9 cellular contexts compared by ENCODE assay signal in genomic region chr16:22206847-22207714, GRCh38. TPM values are rescaled to one million over a fixed set of nuclear protein-coding genes. Genes with fewer than 3 reads are reported as not detected.
DNase-seq lines count a peak whose midpoint lies in the region; ATAC-seq and TF ChIP-seq lines count a peak whose summit lies in the region.
"Had no signal": no experiment of that assay in that cellular context is flagged by ENCODE, and none has a peak within 500 bp of the region (broad histone marks: within the 10 kb centered on the region; RNA-seq: fewer than 3 reads in every experiment).

No MANE protein-coding gene starts in this region.

- H4K20me1 ChIP-seq in hepatocyte (ENCODE audit: insufficient read depth, poor library complexity, severe bottlenecking), result peaks cover 25% of the 10 kb centered on the region

- H3K27ac ChIP-seq in hepatocyte, result peak overlapping the region; percentile 81

- H3K4me2 ChIP-seq in hepatocyte, result peak overlapping the region; percentile 94

- peak overlapping the region; percentile 96 for H3K4me3 ChIP-seq in hepatocyte

- no peaks in the 10 kb centered on the region for H3K36me3 ChIP-seq in hepatocyte (replicated peaks; ENCODE audit: insufficient read depth, low read depth)

- H3K79me2 ChIP-seq in hepatocyte, result peaks cover 55% of the 10 kb centered on the region

- peak overlapping the region; percentile 76 for H2AFZ ChIP-seq in hepatocyte

- ATAC-seq in GM21576 (IDR thresholded peaks at IDR 0.05; ENCODE audit: unreplicated experiment), result peak; percentile 38

- WGBS in hepatocyte (ENCODE audit: low lambda C conversion rate, missing lambda C conversion rate), result 20% methylated on average over 32 of the region's 35 CpGs

- TF ChIP-seq CTCF in hepatocyte (IDR thresholded peaks at IDR 0.05; ENCODE audit: poor library complexity), result no peak

- peak; percentile 64 for DNase-seq in COR-L47 (lab: John Stamatoyannopoulos, UW)
- peak; percentile 69 for DNase-seq in M059J (ENCODE audit: low read depth)
- DNase-seq in T-helper 2 cell, result peak; percentile 24 to 54 (median 46)
- DNase-seq in astrocyte of the hippocampus (ENCODE audit: low read depth, low spot score), result peak; percentile 88
- peak; percentile 69 for DNase-seq in hepatocyte (ENCODE audit: low spot score)
- peak; percentile 78 for DNase-seq in retina
- no peak for DNase-seq in NK-92 (lab: John Stamatoyannopoulos, UW; ENCODE audit: unreplicated experiment)

- no peaks in the 10 kb centered on the region for H3K9me2 ChIP-seq in hepatocyte (replicated peaks; ENCODE audit: insufficient read depth)

- no peaks in the 10 kb centered on the region for H3K9me3 ChIP-seq in hepatocyte (ENCODE audit: low read depth)

- H3K27me3 ChIP-seq in hepatocyte, result no peaks in the 10 kb centered on the region

- peaks cover 6% of the 10 kb centered on the region for H3K4me1 ChIP-seq in hepatocyte (ENCODE audit: insufficient read depth)

RNA-seq across cellular contexts. Expression of gene EEF2K, which starts 1.0 kb away (rescaled TPM):
- total RNA-seq in M059J (2014; rRNA removed; shearing (Covaris generic)), result 10.4 and 19.1 TPM in 2 replicates
- total RNA-seq in hepatocyte, result 11.0 and 15.1 TPM in 2 replicates
- 7.9 and 8.6 TPM in 2 replicates for polyA plus RNA-seq in hepatocyte

RNA-seq across cellular contexts. Expression of gene SDR42E2, which starts 44.8 kb away (rescaled TPM):
- total RNA-seq in M059J (2014; rRNA removed; shearing (Covaris generic)), result not detected in 2 replicates
- total RNA-seq in hepatocyte, result not detected in 2 replicates
- polyA plus RNA-seq in hepatocyte, result not detected in 2 replicates
- total RNA-seq: SK-MEL-5 had no signal
